Comparison of ENCODE assay signal across 21 cellular contexts in genomic region chr16:14530046-14530445, GRCh38.
"Had no signal": no experiment of that assay in that cellular context is flagged by ENCODE, and none has a peak within 500 bp of the region (broad histone marks: within the 10 kb centered on the region; RNA-seq: fewer than 3 reads in every experiment).

No MANE protein-coding gene starts in this region.

- H3K4me1 ChIP-seq: uterus had no signal

- H3K36me3 ChIP-seq: left ventricle myocardium inferior, ovary, sigmoid colon, uterus had no signal

- H3K27me3 ChIP-seq: ovary, sigmoid colon, spleen, suprapubic skin, tibial nerve, uterus had no signal

- H3K9me3 ChIP-seq: left ventricle myocardium inferior, mucosa of descending colon, ovary, sigmoid colon, suprapubic skin, tibial nerve, uterus had no signal

- H3K4me3 ChIP-seq: left ventricle myocardium inferior, lung, mucosa of descending colon, ovary, sigmoid colon, spleen, suprapubic skin, tibial nerve, uterus had no signal

- FAIRE-seq: islet of Langerhans, small intestine had no signal

- H3K27ac ChIP-seq: left ventricle myocardium inferior, ovary, sigmoid colon, spleen, suprapubic skin, uterus had no signal

- DNase-seq: hypothalamus; immature natural killer cell; left ventricle myocardium inferior; mesendoderm; mucosa of descending colon; naive thymus-derived CD4-positive, alpha-beta T cell; ovary; retina; right cardiac atrium; sigmoid colon; small intestine; spleen; stimulated activated CD4-positive, alpha-beta T cell treated with anti-CD3 and anti-CD28 coated beads, Interleukin-4, amount 100 ng/mL, for 24 hours; stimulated activated naive CD4-positive, alpha-beta T cell; uterus had no signal

- ATAC-seq: naive thymus-derived CD4-positive, alpha-beta T cell; natural killer cell treated with Interleukin-12 subunit alpha and Interleukin-12 subunit beta and Interleukin-15 and Interleukin-18, amount 100 ng/mL, for 72 hours; stimulated activated effector memory CD8-positive, alpha-beta T cell treated with anti-CD3 and anti-CD28 coated beads, Interleukin-12 subunit alpha, Interleukin-12 subunit beta, amount 100 ng/mL, for 72 hours had no signal
